Comparison of ENCODE assay signal across 19 cellular contexts in genomic region chr11:11415786-11416390, GRCh38.
DNase-seq lines count a peak whose midpoint lies in the region; TF ChIP-seq lines count a peak whose summit lies in the region.
"Had no signal": no experiment of that assay in that cellular context is flagged by ENCODE, and none has a peak within 500 bp of the region (broad histone marks: within the 10 kb centered on the region; RNA-seq: fewer than 3 reads in every experiment).

No MANE protein-coding gene starts in this region.

- no peaks in the 10 kb centered on the region for H3K9me3 Mint-ChIP-seq in MCF 10A (ENCODE audit: unreplicated experiment)
- H3K9me3 Mint-ChIP-seq: activated T-helper 17 cell treated with anti-CD3 and anti-CD28 coated beads, Interleukin-2, amount 50 U/mL, for 72 hours; CD8-positive, alpha-beta T cell; natural killer cell had no signal

- H3K4me3 ChIP-seq in mammary epithelial cell (replicated peaks in 1 of 3; ENCODE audit: insufficient read depth in 1 of 3, low read depth in 2 of 3, low read length in 3 of 3) (no peak overlapping the region), brain microvascular endothelial cell (ENCODE audit: low read depth, low read length) (no peak overlapping the region), mesodermal cell (ENCODE audit: extremely low read depth, insufficient read depth, low read length, poor library complexity, severe bottlenecking) (no peak overlapping the region), thyroid gland (replicated peaks in 1 of 3) (no peak overlapping the region)
- H3K4me3 ChIP-seq: GM12878, PC-9, right lobe of liver had no signal

- H3K27me3 ChIP-seq in mammary epithelial cell (ENCODE audit: insufficient read depth, low read length) (no peaks in the 10 kb centered on the region), brain microvascular endothelial cell (replicated peaks) (peaks cover 3% of the 10 kb centered on the region), thyroid gland (no peaks in the 10 kb centered on the region)
- H3K27me3 ChIP-seq: right lobe of liver had no signal

- TF ChIP-seq POLR2A in thyroid gland (IDR thresholded peaks at IDR 0.05) = no peak

- POLR2A ChIA-PET in MCF 10A (lab: Yijun Ruan, JAX) = no interaction called here

- BruUV-seq in mammary epithelial cell (replicated peaks; lab: Mats Ljungman, UMichigan) (no TSS peak), MCF 10A (replicated peaks; lab: Mats Ljungman, UMichigan) (no TSS peak)

- H3K27ac ChIP-seq in mammary epithelial cell (ENCODE audit: insufficient read depth, low read depth, low read length) (no peak overlapping the region), brain microvascular endothelial cell (no peak overlapping the region), mesodermal cell (ENCODE audit: low read depth, low read length, severe bottlenecking) (peak overlapping the region; percentile 62), thyroid gland (peak overlapping the region; percentile 70 to 85 (median 83))
- H3K27ac ChIP-seq: 22Rv1, PC-9, right lobe of liver, WERI-Rb-1 had no signal

- dilution Hi-C loops in mammary epithelial cell (cut with HindIII; ENCODE audit: low sequenced_read_pairs) = no loop called here

- intact Hi-C loops in mammary epithelial cell (cut with micrococcal nuclease) (no loop called here), MCF 10A (cut with micrococcal nuclease) (no loop called here), thyroid gland (cut with DNase I) (no loop called here)

- H3K9ac ChIP-seq in mammary epithelial cell (ENCODE audit: insufficient read depth, low read length) = no peak overlapping the region

- H3K36me3 ChIP-seq in mammary epithelial cell (ENCODE audit: insufficient read depth, low read length) (no peaks in the 10 kb centered on the region), brain microvascular endothelial cell (replicated peaks) (no peaks in the 10 kb centered on the region), mesodermal cell (ENCODE audit: control insufficient read depth, insufficient read depth, low read length) (no peaks in the 10 kb centered on the region), thyroid gland (no peaks in the 10 kb centered on the region)
- H3K36me3 ChIP-seq: right lobe of liver, WERI-Rb-1 had no signal

- peaks cover 20% of the 10 kb centered on the region for H3K4me1 Mint-ChIP-seq in MCF 10A (ENCODE audit: insufficient read depth, unreplicated experiment)
- H3K4me1 Mint-ChIP-seq: activated T-helper 17 cell treated with anti-CD3 and anti-CD28 coated beads, Interleukin-2, amount 50 U/mL, for 72 hours had no signal

- CTCF ChIA-PET in mammary epithelial cell (lab: Charles Lee; ENCODE audit: low non-redundant PET) (no interaction called here), MCF 10A (lab: Yijun Ruan, JAX) (interaction anchor here (0.5 to 1.0 kb wide), 2 partner anchors 15 to 25 kb away, joined by 3 read pairs; no protein-coding TSS in a partner anchor)

- H3K9me3 ChIP-seq in mammary epithelial cell (replicated peaks; ENCODE audit: insufficient read depth, low read length) (no peaks in the 10 kb centered on the region), mesodermal cell (ENCODE audit: control insufficient read depth, low read length) (no peaks in the 10 kb centered on the region), thyroid gland (no peaks in the 10 kb centered on the region)
- H3K9me3 ChIP-seq: right lobe of liver had no signal

- no peak overlapping the region for H2AFZ ChIP-seq in mammary epithelial cell (ENCODE audit: low read depth, low read length)
- H2AFZ ChIP-seq: PC-9 had no signal

- no peak overlapping the region for H3K27ac Mint-ChIP-seq in MCF 10A (ENCODE audit: low read depth, unreplicated experiment)
- H3K27ac Mint-ChIP-seq: activated T-helper 17 cell treated with anti-CD3 and anti-CD28 coated beads, Interleukin-2, amount 50 U/mL, for 72 hours; CD8-positive, alpha-beta T cell; natural killer cell had no signal

- in situ Hi-C loops in mammary epithelial cell (cut with MboI; ENCODE audit: low sequenced_read_pairs in 2 of 2) (no loop called here), brain microvascular endothelial cell (cut with HindIII; ENCODE audit: low pct_ligation_motif_present, low sequenced_read_pairs) (no loop called here)

- WGBS in mammary epithelial cell (ENCODE audit: low coverage, missing lambda C conversion rate) = 98% methylated on average over 8 of the region's 8 CpGs
- 88 to 93% methylated on average over 5 to 7 of the region's 8 CpGs for WGBS in mesodermal cell (ENCODE audit: insufficient coverage in 2 of 2), 2 experiments
- 26 to 30% methylated on average over 8 of the region's 8 CpGs for WGBS in thyroid gland, 2 donors

- peaks cover 8% of the 10 kb centered on the region for H3K36me3 Mint-ChIP-seq in MCF 10A (ENCODE audit: insufficient read depth, unreplicated experiment)
- H3K36me3 Mint-ChIP-seq: CD8-positive, alpha-beta T cell; natural killer cell had no signal

- peak overlapping the region; percentile 34 for H3K4me2 ChIP-seq in mammary epithelial cell (ENCODE audit: insufficient read depth, low read depth, low read length)
- H3K4me2 ChIP-seq: PC-9 had no signal

- DNase-seq in mammary epithelial cell (no peak), MCF 10A (ENCODE audit: unreplicated experiment) (no peak), brain microvascular endothelial cell (peak; percentile 30), thyroid gland (peak; percentile 54 to 55)
- no peak for DNase-seq in activated effector memory CD4-positive, alpha-beta T cell treated with anti-CD3 and anti-CD28 coated beads, Interleukin-2, amount 50 U/mL, for 16 hours
- DNase-seq in activated CD4-positive, alpha-beta T cell treated with anti-CD3 and anti-CD28 coated beads for 1 hour = no peak
- no peak for DNase-seq in stimulated activated CD4-positive, alpha-beta T cell treated with anti-CD3 and anti-CD28 coated beads, Interleukin-1b, Interleukin-23, amount 100 ng/mL, for 48 hours
- DNase-seq: CD8-positive, alpha-beta T cell; natural killer cell; PC-9; right lobe of liver; stimulated activated CD4-positive, alpha-beta T cell treated with anti-CD3 and anti-CD28 coated beads, Interleukin-4, amount 100 ng/mL, for 1 hour; stimulated activated CD8-positive, alpha-beta memory T cell treated with anti-CD3 and anti-CD28 coated beads, Interleukin-4, amount 100 ng/mL, for 48 hours; trophoblast cell; WERI-Rb-1 had no signal

- H4K20me1 ChIP-seq in mammary epithelial cell (ENCODE audit: insufficient read depth, low read length) = no peaks in the 10 kb centered on the region

- H3K4me1 ChIP-seq in mammary epithelial cell (ENCODE audit: insufficient read depth, low read length) = peaks cover 38% of the 10 kb centered on the region
- H3K4me1 ChIP-seq in mesodermal cell (ENCODE audit: control insufficient read depth, insufficient read depth, low read length, poor library complexity, severe bottlenecking) = peaks cover 18% of the 10 kb centered on the region
- peaks cover 37% of the 10 kb centered on the region in 2 donors for H3K4me1 ChIP-seq in thyroid gland
- H3K4me1 ChIP-seq: right lobe of liver had no signal

- no peak overlapping the region for H3K4me3 Mint-ChIP-seq in MCF 10A (ENCODE audit: unreplicated experiment)
- H3K4me3 Mint-ChIP-seq: activated T-helper 17 cell treated with anti-CD3 and anti-CD28 coated beads, Interleukin-2, amount 50 U/mL, for 72 hours; CD8-positive, alpha-beta T cell; natural killer cell had no signal

- H3K79me2 ChIP-seq in mammary epithelial cell (ENCODE audit: insufficient read depth, low read length) = no peaks in the 10 kb centered on the region

- TF ChIP-seq CTCF in mammary epithelial cell (conservative IDR thresholded peaks at IDR 0.05 in 1 of 2, IDR thresholded peaks at IDR 0.05 in 1 of 2; ENCODE audit: extremely low read depth in 1 of 2, insufficient read depth in 1 of 2, low read depth in 1 of 2, low read length in 2 of 2) (no peak), MCF 10A (IDR thresholded peaks at IDR 0.05; ENCODE audit: unreplicated experiment) (no peak), brain microvascular endothelial cell (IDR thresholded peaks at IDR 0.05; ENCODE audit: low read depth, low read length, missing control alignments) (no peak), thyroid gland (IDR thresholded peaks at IDR 0.05) (no peak)

- no peaks in the 10 kb centered on the region for H3K27me3 Mint-ChIP-seq in MCF 10A (ENCODE audit: insufficient read depth, unreplicated experiment)

Comparison
In these comparisons a context has a peak if more than half of its experiments do, and no peak if none do; other contexts are left out.
1. DNase-seq: peak in brain microvascular endothelial cell (single experiment) and thyroid gland (2 of 2); none in mammary epithelial cell (single experiment), MCF 10A (single experiment), activated effector memory CD4-positive, alpha-beta T cell treated with anti-CD3 and anti-CD28 coated beads, Interleukin-2, amount 50 U/mL, for 16 hours (single experiment), activated CD4-positive, alpha-beta T cell treated with anti-CD3 and anti-CD28 coated beads for 1 hour (single experiment) and stimulated activated CD4-positive, alpha-beta T cell treated with anti-CD3 and anti-CD28 coated beads, Interleukin-1b, Interleukin-23, amount 100 ng/mL, for 48 hours (single experiment).
2. H3K27ac ChIP-seq: peak in mesodermal cell (single experiment) and thyroid gland (3 of 3); none in mammary epithelial cell (single experiment) and brain microvascular endothelial cell (single experiment).